In the genomic region with DNA sequence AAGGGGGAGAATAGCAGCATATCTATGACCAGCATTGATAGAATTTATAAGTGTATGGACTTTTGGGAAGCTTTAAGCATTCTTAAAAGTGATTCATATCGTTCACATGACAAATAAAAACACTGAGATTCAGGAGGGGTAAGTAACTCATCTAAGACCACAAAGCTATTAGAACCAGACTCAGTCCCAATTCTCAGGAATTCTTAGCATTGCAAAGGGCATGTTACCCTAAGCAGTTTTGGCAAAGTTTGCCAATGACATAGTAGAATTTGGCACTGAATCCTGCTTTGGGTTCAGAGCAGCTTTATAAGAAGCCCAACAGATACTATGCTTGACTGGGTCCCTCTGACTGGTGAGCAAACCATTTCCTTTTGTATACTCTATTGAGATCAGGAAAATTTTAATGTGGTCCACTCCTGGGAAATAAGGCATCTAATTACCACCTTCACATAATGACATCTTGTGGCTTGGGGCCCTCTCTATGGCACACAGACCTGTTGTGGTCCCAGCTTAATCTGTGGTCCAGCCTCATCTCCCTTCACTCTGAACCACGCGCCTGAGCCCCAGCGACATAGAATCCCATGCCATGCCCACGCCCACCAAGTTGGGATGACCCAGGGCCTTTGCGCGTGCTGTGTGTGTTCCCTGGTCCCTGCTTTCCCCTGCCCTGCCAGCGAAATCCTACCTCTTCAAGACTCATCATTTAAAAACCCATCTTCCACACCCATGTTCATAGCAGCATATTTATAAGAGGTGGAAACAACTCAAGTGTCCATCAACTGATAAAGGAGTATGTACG, we compare ENCODE assay signal across 17 cellular contexts. TPM values are rescaled to one million over a fixed set of nuclear protein-coding genes. Genes with fewer than 3 reads are reported as not detected.
A peak's percentile ranks its signal among the peaks of the same experiment; 100 is the strongest.
DNase-seq lines count a peak whose midpoint lies in the region; ATAC-seq and TF ChIP-seq lines count a peak whose summit lies in the region.
"Had no signal": no experiment of that assay in that cellular context is flagged by ENCODE, and none has a peak within 500 bp of the region (broad histone marks: within the 10 kb centered on the region; RNA-seq: fewer than 3 reads in every experiment).

No MANE protein-coding gene starts in this region.

- peak; percentile 7 for DNase-seq in activated CD8-positive, alpha-beta memory T cell treated with anti-CD3 and anti-CD28 coated beads for 24 hours
- DNase-seq in activated CD8-positive, alpha-beta memory T cell treated with anti-CD3 and anti-CD28 coated beads, Interleukin-2, amount 50 U/mL, for 48 hours, result no peak
- DNase-seq in amniotic stem cell (lab: John Stamatoyannopoulos, UW), result peak; percentile 88
- peak; percentile 74 to 85 for DNase-seq in foreskin fibroblast
- peak in 1 of 2 donors; percentile 82 for DNase-seq in vagina (ENCODE audit: extremely low spot score in 2 of 2)
- DNase-seq in T-helper 2 cell, result no peak
- no peak for DNase-seq in NOMO-1 treated with DMSO at 0.1 percent for 48 hours (lab: John Stamatoyannopoulos, UW; ENCODE audit: unreplicated experiment)
- DNase-seq: 8988T; activated naive CD4-positive, alpha-beta T cell; caudate nucleus; DMS153; lower lobe of right lung; NCI-H1092 treated with DMSO at 0.1 percent for 48 hours; NCI-H2227 treated with DMSO at 0.1 percent for 48 hours; sigmoid colon had no signal

- H3K27ac ChIP-seq in vagina, result peak overlapping the region; percentile 42
- H3K27ac ChIP-seq: lower lobe of right lung, sigmoid colon, SK-N-MC had no signal

- TF ChIP-seq POLR2A in vagina (IDR thresholded peaks at IDR 0.05), result no peak

- no peak for ATAC-seq in HG02970 (IDR thresholded peaks at IDR 0.05; ENCODE audit: low FRiP score, unreplicated experiment)
- ATAC-seq: lower lobe of right lung had no signal

- no peaks in the 10 kb centered on the region for H3K9me3 ChIP-seq in vagina
- H3K9me3 ChIP-seq: lower lobe of right lung, sigmoid colon had no signal

- H3K36me3 ChIP-seq in vagina, result no peaks in the 10 kb centered on the region
- H3K36me3 ChIP-seq: lower lobe of right lung, sigmoid colon had no signal

- intact Hi-C loops in vagina (cut with DNase I), result no loop called here

- H3K4me3 ChIP-seq in foreskin fibroblast (ENCODE audit: low read depth in 1 of 2, low read length in 2 of 2), result no peak overlapping the region
- H3K4me3 ChIP-seq in vagina, result no peak overlapping the region
- H3K4me3 ChIP-seq: lower lobe of right lung, sigmoid colon, SK-N-MC had no signal

- peaks cover 14% of the 10 kb centered on the region for H3K4me1 ChIP-seq in vagina
- H3K4me1 ChIP-seq: lower lobe of right lung, sigmoid colon had no signal

- no peaks in the 10 kb centered on the region for H3K27me3 ChIP-seq in vagina
- H3K27me3 ChIP-seq: sigmoid colon had no signal

- TF ChIP-seq CTCF in foreskin fibroblast (IDR thresholded peaks at IDR 0.05; ENCODE audit: low read depth, low read length), result no peak
- no peak for TF ChIP-seq CTCF in vagina (IDR thresholded peaks at IDR 0.05)

RNA-seq across cellular contexts. Expression of a gene that starts 37.5 kb away (rescaled TPM):
- total RNA-seq in vagina, result 64.6 TPM

Comparison
In these comparisons a context has a peak if more than half of its experiments do, and no peak if none do; other contexts are left out.
1. DNase-seq: peak in activated CD8-positive, alpha-beta memory T cell treated with anti-CD3 and anti-CD28 coated beads for 24 hours (single experiment), amniotic stem cell (single experiment) and foreskin fibroblast (2 of 2); none in activated CD8-positive, alpha-beta memory T cell treated with anti-CD3 and anti-CD28 coated beads, Interleukin-2, amount 50 U/mL, for 48 hours (single experiment), T-helper 2 cell (0 of 5) and NOMO-1 treated with DMSO at 0.1 percent for 48 hours (single experiment).